In genomic region chr4:65671402-65671801, GRCh38 we compare ENCODE assay signal across 1 cellular context.
TF ChIP-seq lines count a peak whose summit lies in the region.

No MANE protein-coding gene starts in this region.

TF ChIP-seq in WTC11, 78 proteins besides CTCF, POLR2A, EP300 and RAD21 (continued from another document):
- TF ChIP-seq NFYB (CRISPR knock-in tag; conservative IDR thresholded peaks at IDR 0.05; ENCODE audit: low read depth) (no peak), SMAD3 (CRISPR knock-in tag; IDR thresholded peaks at IDR 0.05; ENCODE audit: borderline replicate concordance) (no peak)
